10 cellular contexts compared by ENCODE assay signal in the genomic region with DNA sequence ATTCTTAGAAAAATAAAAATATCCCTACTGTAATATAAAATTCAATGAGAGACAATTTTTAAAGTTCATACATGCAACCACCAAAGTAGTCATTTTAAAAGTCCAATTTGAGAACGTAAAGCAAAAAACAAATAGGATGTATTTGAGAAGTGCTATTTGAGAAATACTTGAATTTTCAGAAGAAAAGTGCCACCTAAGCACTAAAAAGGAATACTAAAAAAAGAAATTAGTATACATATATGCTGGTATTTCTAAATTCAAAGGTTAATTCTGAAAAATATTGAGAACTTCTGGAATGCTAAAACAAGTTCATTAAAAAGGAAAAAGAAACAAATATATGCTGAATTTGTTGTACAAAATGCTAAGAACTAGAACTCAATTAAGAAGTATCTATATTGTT.
"Had no signal": no experiment of that assay in that cellular context is flagged by ENCODE, and none has a peak within 500 bp of the region (broad histone marks: within the 10 kb centered on the region; RNA-seq: fewer than 3 reads in every experiment).

No MANE protein-coding gene starts in this region.

- H3K4me3 ChIP-seq: GM23248, GM23338 had no signal

- H3K27ac Mint-ChIP-seq: GM23338, H9, HFFc6 had no signal

- FAIRE-seq: H1, H54 had no signal

- H3K4me1 Mint-ChIP-seq: GM23338, H9 had no signal

- H3K27ac ChIP-seq: GM23248 had no signal

- H2AFZ ChIP-seq: GM23248, GM23338 had no signal

- ATAC-seq: GM23338, HCT116 had no signal

- H3K4me2 ChIP-seq: GM23338 had no signal

- H3K4me3 Mint-ChIP-seq: GM23338, H9, HFFc6 had no signal

- H3K9ac ChIP-seq: GM23248 had no signal

- DNase-seq: GM23248, GOT3, H7, H9, HCEC 1CT, HFFc6 had no signal
